1 cellular context compared by ENCODE assay signal in the genomic region with DNA sequence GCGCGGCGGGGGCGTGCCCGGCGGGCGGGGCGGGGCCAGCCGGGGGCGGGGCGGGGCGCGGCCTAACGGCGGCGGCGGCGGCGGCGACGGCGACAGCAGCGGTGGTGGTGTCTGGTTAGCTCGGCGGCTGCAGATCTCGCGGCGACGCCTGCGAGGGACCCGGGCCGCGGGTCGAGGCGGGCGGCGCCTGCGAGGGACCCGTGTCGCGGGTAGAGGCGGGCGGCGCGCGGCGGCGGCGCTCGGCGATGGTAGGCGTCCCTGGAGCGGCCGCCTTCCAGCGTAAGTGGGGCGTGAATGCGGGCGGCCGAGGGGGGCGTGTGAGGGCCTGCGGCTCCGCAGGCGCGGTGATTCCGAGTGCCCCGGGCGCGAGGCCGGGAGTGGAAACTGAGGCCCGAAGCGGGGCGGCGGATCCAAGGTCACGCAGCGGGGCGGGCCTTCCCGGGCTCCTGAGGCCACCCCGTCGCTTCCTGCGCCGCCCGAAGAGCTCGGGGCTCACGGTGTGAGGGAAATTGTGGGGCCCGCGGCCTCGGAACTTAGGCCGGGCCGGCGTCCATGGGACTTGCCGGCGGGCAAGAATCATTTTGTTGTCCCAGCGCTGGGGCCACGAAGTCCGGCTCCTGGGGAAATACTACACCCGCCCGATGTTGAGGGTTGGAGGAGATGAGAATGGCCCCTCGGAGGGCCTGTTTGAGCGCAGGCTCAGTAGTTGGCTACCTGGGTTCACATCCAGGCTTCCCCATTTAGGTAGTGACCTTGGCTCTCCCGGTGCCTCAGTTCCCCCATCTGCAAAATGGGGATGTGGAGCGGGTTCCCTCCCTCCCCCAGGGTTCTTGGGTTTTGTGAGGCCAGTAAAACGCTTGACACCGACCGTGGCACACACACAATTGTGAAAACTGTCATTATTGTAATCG.
TF ChIP-seq lines count a peak whose summit lies in the region.

Gene CBFA2T2, plus strand, starts transcription at position 74 of the 911 bp plus-strand sequence. Its CDS starts 172 bp downstream, at position 246.

TF ChIP-seq in HepG2, 621 proteins besides CTCF, POLR2A, EP300 and RAD21 (continued from another document and continues in another):
- TF ChIP-seq MYC (CRISPR knock-in tag; IDR thresholded peaks at IDR 0.05; ENCODE audit: borderline replicate concordance): peak; percentile 2; the same call in 1 of the 2 replicates
- TF ChIP-seq MEIS2 (CRISPR knock-in tag; IDR thresholded peaks at IDR 0.05): peak; percentile 74; the same call in 1 of the 2 replicates
- TF ChIP-seq KAT8 (CRISPR knock-in tag; IDR thresholded peaks at IDR 0.05): 0 out of 2 replicates have a peak, but pooled peaks have one; percentile 41
- TF ChIP-seq STAG1 (CRISPR knock-in tag; IDR thresholded peaks at IDR 0.05): peak; percentile 11; the same call in 1 of the 2 replicates
- 0 out of 2 replicates have a peak, but pooled peaks have one; percentile 1 for TF ChIP-seq AFF4 (CRISPR knock-in tag; IDR thresholded peaks at IDR 0.05)
- TF ChIP-seq RFXAP (CRISPR knock-in tag; IDR thresholded peaks at IDR 0.05; ENCODE audit: borderline replicate concordance): 0 out of 2 replicates have a peak, but pooled peaks have one; percentile 5
- TF ChIP-seq ZFP82 (CRISPR knock-in tag; IDR thresholded peaks at IDR 0.05; ENCODE audit: borderline replicate concordance): peak; percentile 89
- TF ChIP-seq BATF2 (CRISPR knock-in tag; IDR thresholded peaks at IDR 0.05): 0 out of 2 replicates have a peak, but pooled peaks have one; percentile 48
- no peak for TF ChIP-seq NFIB (CRISPR knock-in tag; IDR thresholded peaks at IDR 0.05; ENCODE audit: borderline replicate concordance)
- 0 out of 2 replicates have a peak, but pooled peaks have one; percentile 74 for TF ChIP-seq ZNF75D (CRISPR knock-in tag; IDR thresholded peaks at IDR 0.05; ENCODE audit: borderline replicate concordance)
- peak; percentile 86 for TF ChIP-seq PHF8 (CRISPR knock-in tag; IDR thresholded peaks at IDR 0.05)
- peak; percentile 38; the same call in 1 of the 2 replicates for TF ChIP-seq ZNF34 (CRISPR knock-in tag; IDR thresholded peaks at IDR 0.05; ENCODE audit: borderline replicate concordance)
- TF ChIP-seq EHMT2 (IDR thresholded peaks at IDR 0.05; ENCODE audit: borderline replicate concordance, low read depth, low read length): no peak
- TF ChIP-seq ZNF670 (CRISPR knock-in tag; IDR thresholded peaks at IDR 0.05; ENCODE audit: borderline replicate concordance): peak; percentile 58
- TF ChIP-seq ZNF652 (CRISPR knock-in tag; IDR thresholded peaks at IDR 0.05; ENCODE audit: borderline replicate concordance, low read depth): no peak
- no peak; the same call in 1 of the 2 replicates for TF ChIP-seq HOXA3 (CRISPR knock-in tag; IDR thresholded peaks at IDR 0.05)
- TF ChIP-seq MTF1 (CRISPR knock-in tag; IDR thresholded peaks at IDR 0.05): no peak
- no peak for TF ChIP-seq HNF1A (IDR thresholded peaks at IDR 0.05; ENCODE audit: low read depth)
- no peak for TF ChIP-seq HNF1A (CRISPR knock-in tag; IDR thresholded peaks at IDR 0.05; ENCODE audit: borderline replicate concordance)
- TF ChIP-seq SAP130 (CRISPR knock-in tag; IDR thresholded peaks at IDR 0.05; ENCODE audit: low read depth): peak; percentile 55
- peak; percentile 37; the same call in 1 of the 2 replicates for TF ChIP-seq ZNF430 (CRISPR knock-in tag; IDR thresholded peaks at IDR 0.05)
- TF ChIP-seq SIX1 (CRISPR knock-in tag; IDR thresholded peaks at IDR 0.05; ENCODE audit: borderline replicate concordance): 0 out of 2 replicates have a peak, but pooled peaks have one; percentile 8
- TF ChIP-seq ZMYM3 (CRISPR knock-in tag; IDR thresholded peaks at IDR 0.05): peak; percentile 98
- peak; percentile 83; the same call in 1 of the 2 replicates for TF ChIP-seq ARHGAP35 (CRISPR knock-in tag; IDR thresholded peaks at IDR 0.05; ENCODE audit: borderline replicate concordance)
- TF ChIP-seq ZNF225 (CRISPR knock-in tag; IDR thresholded peaks at IDR 0.05): peak; percentile 89
- TF ChIP-seq CCDC6 (CRISPR knock-in tag; IDR thresholded peaks at IDR 0.05): 0 out of 2 replicates have a peak, but pooled peaks have one; percentile 82
- TF ChIP-seq, protein P1, sequence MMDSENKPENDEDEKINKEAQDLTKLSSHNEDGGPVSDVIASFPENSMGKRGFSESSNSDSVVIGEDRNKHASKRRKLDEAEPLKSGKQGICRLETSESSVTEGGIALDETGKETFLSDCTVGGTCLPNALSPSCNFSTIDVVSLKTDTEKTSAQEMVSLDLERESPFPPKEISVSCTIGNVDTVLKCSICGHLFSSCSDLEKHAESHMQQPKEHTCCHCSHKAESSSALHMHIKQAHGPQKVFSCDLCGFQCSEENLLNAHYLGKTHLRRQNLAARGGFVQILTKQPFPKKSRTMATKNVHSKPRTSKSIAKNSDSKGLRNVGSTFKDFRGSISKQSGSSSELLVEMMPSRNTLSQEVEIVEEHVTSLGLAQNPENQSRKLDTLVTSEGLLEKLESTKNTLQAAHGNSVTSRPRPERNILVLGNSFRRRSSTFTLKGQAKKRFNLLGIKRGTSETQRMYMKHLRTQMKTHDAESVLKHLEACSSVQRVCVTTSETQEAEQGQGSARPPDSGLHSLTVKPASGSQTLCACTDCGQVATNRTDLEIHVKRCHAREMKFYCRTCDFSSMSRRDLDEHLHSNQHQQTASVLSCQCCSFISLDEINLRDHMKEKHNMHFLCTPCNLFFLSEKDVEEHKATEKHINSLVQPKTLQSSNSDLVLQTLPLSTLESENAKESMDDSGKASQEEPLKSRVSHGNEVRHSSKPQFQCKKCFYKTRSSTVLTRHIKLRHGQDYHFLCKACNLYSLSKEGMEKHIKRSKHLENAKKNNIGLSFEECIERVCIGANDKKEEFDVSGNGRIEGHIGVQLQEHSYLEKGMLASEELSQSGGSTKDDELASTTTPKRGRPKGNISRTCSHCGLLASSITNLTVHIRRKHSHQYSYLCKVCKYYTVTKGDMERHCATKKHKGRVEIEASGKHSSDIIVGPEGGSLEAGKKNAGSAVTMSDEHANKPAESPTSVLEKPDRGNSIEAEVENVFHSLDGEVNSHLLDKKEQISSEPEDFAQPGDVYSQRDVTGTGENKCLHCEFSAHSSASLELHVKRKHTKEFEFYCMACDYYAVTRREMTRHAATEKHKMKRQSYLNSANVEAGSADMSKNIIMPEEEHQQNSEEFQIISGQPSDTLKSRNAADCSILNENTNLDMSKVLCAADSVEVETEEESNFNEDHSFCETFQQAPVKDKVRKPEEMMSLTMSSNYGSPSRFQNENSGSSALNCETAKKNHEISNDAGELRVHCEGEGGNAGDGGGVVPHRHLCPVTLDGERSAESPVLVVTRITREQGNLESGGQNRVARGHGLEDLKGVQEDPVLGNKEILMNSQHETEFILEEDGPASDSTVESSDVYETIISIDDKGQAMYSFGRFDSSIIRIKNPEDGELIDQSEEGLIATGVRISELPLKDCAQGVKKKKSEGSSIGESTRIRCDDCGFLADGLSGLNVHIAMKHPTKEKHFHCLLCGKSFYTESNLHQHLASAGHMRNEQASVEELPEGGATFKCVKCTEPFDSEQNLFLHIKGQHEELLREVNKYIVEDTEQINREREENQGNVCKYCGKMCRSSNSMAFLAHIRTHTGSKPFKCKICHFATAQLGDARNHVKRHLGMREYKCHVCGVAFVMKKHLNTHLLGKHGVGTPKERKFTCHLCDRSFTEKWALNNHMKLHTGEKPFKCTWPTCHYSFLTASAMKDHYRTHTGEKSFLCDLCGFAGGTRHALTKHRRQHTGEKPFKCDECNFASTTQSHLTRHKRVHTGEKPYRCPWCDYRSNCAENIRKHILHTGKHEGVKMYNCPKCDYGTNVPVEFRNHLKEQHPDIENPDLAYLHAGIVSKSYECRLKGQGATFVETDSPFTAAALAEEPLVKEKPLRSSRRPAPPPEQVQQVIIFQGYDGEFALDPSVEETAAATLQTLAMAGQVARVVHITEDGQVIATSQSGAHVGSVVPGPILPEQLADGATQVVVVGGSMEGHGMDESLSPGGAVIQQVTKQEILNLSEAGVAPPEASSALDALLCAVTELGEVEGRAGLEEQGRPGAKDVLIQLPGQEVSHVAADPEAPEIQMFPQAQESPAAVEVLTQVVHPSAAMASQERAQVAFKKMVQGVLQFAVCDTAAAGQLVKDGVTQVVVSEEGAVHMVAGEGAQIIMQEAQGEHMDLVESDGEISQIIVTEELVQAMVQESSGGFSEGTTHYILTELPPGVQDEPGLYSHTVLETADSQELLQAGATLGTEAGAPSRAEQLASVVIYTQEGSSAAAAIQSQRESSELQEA (CRISPR knock-in tag; IDR thresholded peaks at IDR 0.05; ENCODE audit: not compliant biosample characterization): peak; percentile 63
- TF ChIP-seq ZNF484 (CRISPR knock-in tag; IDR thresholded peaks at IDR 0.05; ENCODE audit: borderline replicate concordance, low read depth): 0 out of 2 replicates have a peak, but pooled peaks have one; percentile 60
- TF ChIP-seq HINFP (CRISPR knock-in tag; IDR thresholded peaks at IDR 0.05; ENCODE audit: low read depth): 0 out of 2 replicates have a peak, but pooled peaks have one; percentile 18
- TF ChIP-seq, protein P2, sequence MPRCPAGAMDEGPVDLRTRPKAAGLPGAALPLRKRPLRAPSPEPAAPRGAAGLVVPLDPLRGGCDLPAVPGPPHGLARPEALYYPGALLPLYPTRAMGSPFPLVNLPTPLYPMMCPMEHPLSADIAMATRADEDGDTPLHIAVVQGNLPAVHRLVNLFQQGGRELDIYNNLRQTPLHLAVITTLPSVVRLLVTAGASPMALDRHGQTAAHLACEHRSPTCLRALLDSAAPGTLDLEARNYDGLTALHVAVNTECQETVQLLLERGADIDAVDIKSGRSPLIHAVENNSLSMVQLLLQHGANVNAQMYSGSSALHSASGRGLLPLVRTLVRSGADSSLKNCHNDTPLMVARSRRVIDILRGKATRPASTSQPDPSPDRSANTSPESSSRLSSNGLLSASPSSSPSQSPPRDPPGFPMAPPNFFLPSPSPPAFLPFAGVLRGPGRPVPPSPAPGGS (CRISPR knock-in tag; IDR thresholded peaks at IDR 0.05): peak; percentile 91
- TF ChIP-seq KDM2A (CRISPR knock-in tag; IDR thresholded peaks at IDR 0.05; ENCODE audit: borderline replicate concordance, low read depth): peak; percentile 30; the same call in 1 of the 2 replicates
